9 cellular contexts compared by ENCODE assay signal in the genomic region with DNA sequence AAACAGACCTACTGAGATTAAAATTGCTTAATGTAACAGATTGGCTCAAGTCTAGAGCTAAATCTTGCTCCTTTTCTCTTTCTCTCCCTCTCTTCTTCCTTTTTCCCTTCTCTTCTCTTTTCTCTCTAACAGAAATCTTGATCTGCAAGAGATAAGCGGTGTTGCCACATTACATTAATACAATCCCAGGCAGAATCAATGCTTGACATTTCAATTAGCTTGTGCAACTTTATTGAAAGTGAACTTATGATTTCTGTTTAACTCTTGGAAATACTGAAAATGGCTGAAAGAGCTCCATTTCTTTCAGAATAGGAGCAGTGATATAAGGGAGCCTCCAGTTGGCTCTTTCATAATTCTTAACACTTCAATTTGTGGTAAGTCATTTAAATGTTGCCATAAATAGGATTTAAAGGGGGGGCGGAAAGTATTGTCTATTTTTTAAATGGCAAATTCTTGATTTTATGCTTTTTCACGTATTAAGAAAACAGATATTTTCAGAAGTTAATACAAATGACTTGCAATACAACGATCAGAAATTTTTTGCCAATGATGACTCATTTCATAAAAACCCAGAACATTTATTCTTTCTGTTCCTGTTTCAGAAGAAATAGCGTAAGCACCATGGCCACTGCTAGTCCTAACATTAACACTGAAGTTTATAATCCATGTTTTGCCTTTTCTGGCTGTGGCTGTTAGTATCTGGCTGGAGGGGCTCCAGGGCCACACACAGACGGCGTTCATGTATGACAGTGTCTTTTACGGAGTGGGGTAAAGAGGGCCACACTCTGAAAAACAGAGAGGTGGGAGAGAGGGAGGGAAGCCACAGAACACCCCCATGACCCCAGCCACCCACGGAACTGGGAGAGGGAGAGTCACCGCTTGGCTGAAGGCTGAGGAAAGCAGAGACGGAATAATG.
DNase-seq lines count a peak whose midpoint lies in the region; ATAC-seq and TF ChIP-seq lines count a peak whose summit lies in the region.
"Had no signal": no experiment of that assay in that cellular context is flagged by ENCODE, and none has a peak within 500 bp of the region (broad histone marks: within the 10 kb centered on the region; RNA-seq: fewer than 3 reads in every experiment).

No MANE protein-coding gene starts in this region.

- no peaks in the 10 kb centered on the region for H3K9me2 ChIP-seq in OCI-LY7 (ENCODE audit: insufficient read depth, low read length)

- no peak for TF ChIP-seq CTCF in osteoblast (IDR thresholded peaks at IDR 0.05; ENCODE audit: extremely low read depth, low read depth, low read length)
- no peak for TF ChIP-seq CTCF in OCI-LY7 (conservative IDR thresholded peaks at IDR 0.05; ENCODE audit: low read length)

- peak; percentile 62 for DNase-seq in astrocyte of the hippocampus (ENCODE audit: low read depth, low spot score)
- DNase-seq in osteoblast (ENCODE audit: insufficient read length, low spot score, missing footprints): peak; percentile 88
- DNase-seq in stimulated activated CD4-positive, alpha-beta T cell treated with anti-CD3 and anti-CD28 coated beads, Interleukin-12 subunit alpha, Interleukin-12 subunit beta, amount 100 ng/mL, for 4 hours: no peak
- no peak for DNase-seq in head of caudate nucleus
- no peak for DNase-seq in OCI-LY7 (ENCODE audit: low spot score)

- intact Hi-C loops in head of caudate nucleus (cut with DNase I): no loop called here
- intact Hi-C loops in OCI-LY7 (cut with micrococcal nuclease; ENCODE audit: unreplicated experiment): no loop called here

- no peaks in the 10 kb centered on the region for H3K27me3 ChIP-seq in osteoblast (ENCODE audit: insufficient read depth, low read length)

- no TSS peak for BruUV-seq in OCI-LY7 (replicated peaks; lab: Mats Ljungman, UMichigan)

- POLR2A ChIA-PET in OCI-LY7 (lab: Charles Lee): no interaction called here

- ATAC-seq in GM18519 (IDR thresholded peaks at IDR 0.05; ENCODE audit: low FRiP score, unreplicated experiment): peak; percentile 98
- ATAC-seq in HG03159 (IDR thresholded peaks at IDR 0.05; ENCODE audit: unreplicated experiment): peak; percentile 94
- no peak for ATAC-seq in HG03045 (IDR thresholded peaks at IDR 0.05; ENCODE audit: unreplicated experiment)

- H3K4me3 ChIP-seq in osteoblast (ENCODE audit: insufficient read depth, low read length) (peak overlapping the region; percentile 64), OCI-LY7 (ENCODE audit: low read depth, low read length, poor library complexity, severe bottlenecking) (no peak overlapping the region)

- H3K79me2 ChIP-seq in osteoblast (ENCODE audit: insufficient read depth, low read length): no peaks in the 10 kb centered on the region
- H3K79me2 ChIP-seq in OCI-LY7 (ENCODE audit: insufficient read depth, low read depth, low read length): no peaks in the 10 kb centered on the region

- H3K4me1 ChIP-seq in osteoblast (ENCODE audit: insufficient read depth, low read length) (peaks cover 33% of the 10 kb centered on the region), OCI-LY7 (ENCODE audit: insufficient read depth, low read length, poor library complexity, severe bottlenecking) (no peaks in the 10 kb centered on the region)

- H3K9me3 ChIP-seq in osteoblast (ENCODE audit: low read depth, low read length) (no peaks in the 10 kb centered on the region), OCI-LY7 (ENCODE audit: low read length) (no peaks in the 10 kb centered on the region)

- H3K27ac ChIP-seq in osteoblast (ENCODE audit: low read depth, low read length) (peak overlapping the region; percentile 97), OCI-LY7 (ENCODE audit: low read depth, low read length, poor library complexity, severe bottlenecking) (no peak overlapping the region)
- H3K27ac ChIP-seq: epithelial cell of prostate had no signal

- H3K4me2 ChIP-seq in osteoblast (ENCODE audit: insufficient read depth, low read length): peak overlapping the region; percentile 86
- no peak overlapping the region for H3K4me2 ChIP-seq in OCI-LY7 (ENCODE audit: low read length)

- CTCF ChIA-PET in OCI-LY7 (lab: Charles Lee; ENCODE audit: unreplicated experiment): no interaction called here

- H4K20me1 ChIP-seq in osteoblast (ENCODE audit: insufficient read depth, low read length): no peaks in the 10 kb centered on the region
- H4K20me1 ChIP-seq in OCI-LY7 (ENCODE audit: insufficient read depth, low read length): no peaks in the 10 kb centered on the region

- H2AFZ ChIP-seq in osteoblast (ENCODE audit: low read length) (peak overlapping the region; percentile 84), OCI-LY7 (ENCODE audit: low read length) (no peak overlapping the region)

- H3K36me3 ChIP-seq in osteoblast (ENCODE audit: insufficient read depth, low read length) (no peaks in the 10 kb centered on the region), OCI-LY7 (ENCODE audit: insufficient read depth, low read length) (no peaks in the 10 kb centered on the region)

Comparison
In these comparisons a context has a peak if more than half of its experiments do, and no peak if none do; other contexts are left out.
1. DNase-seq: peak in astrocyte of the hippocampus (single experiment) and osteoblast (single experiment); none in stimulated activated CD4-positive, alpha-beta T cell treated with anti-CD3 and anti-CD28 coated beads, Interleukin-12 subunit alpha, Interleukin-12 subunit beta, amount 100 ng/mL, for 4 hours (single experiment), head of caudate nucleus (0 of 42) and OCI-LY7 (single experiment).